Comparison of ENCODE assay signal across 8 cellular contexts in genomic region chr7:155644178-155644970, GRCh38.
A peak's percentile ranks its signal among the peaks of the same experiment; 100 is the strongest.
DNase-seq lines count a peak whose midpoint lies in the region; ATAC-seq and TF ChIP-seq lines count a peak whose summit lies in the region.

RBM33 (plus strand) TSS chr7:155644661; CDS start chr7:155644877, 216 bp downstream.

- peak; percentile 79 for ATAC-seq in HG03175 (IDR thresholded peaks at IDR 0.05; ENCODE audit: unreplicated experiment)

- TF ChIP-seq CTCF in AG09309 (IDR thresholded peaks at IDR 0.05; ENCODE audit: control insufficient read depth, insufficient read depth, low read depth, low read length, missing control alignments), result no peak

- peak; percentile 92 for TF ChIP-seq POLR2A in GM18951 (IDR thresholded peaks at IDR 0.05; ENCODE audit: extremely low read depth, insufficient read depth, insufficient read length)

- DNase-seq in AG09309 (ENCODE audit: low read depth) (peak; percentile 32), NCI-H345 (lab: John Stamatoyannopoulos, UW) (peak; percentile 77), islet precursor cell (peak; percentile 92)
- peak; percentile 61 for DNase-seq in activated CD4-positive, CD25-positive, alpha-beta regulatory T cell treated with anti-CD3 and anti-CD28 coated beads, Interleukin-2, amount 50 U/mL, for 16 hours (ENCODE audit: low read depth, low spot score)
- peak; percentile 82 for DNase-seq in central memory CD4-positive, alpha-beta T cell
- peak; percentile 76 for DNase-seq in stimulated activated CD4-positive, alpha-beta T cell treated with anti-CD3 and anti-CD28 coated beads, Interleukin-12 subunit alpha, Interleukin-12 subunit beta, amount 100 ng/mL, for 4 hours

- in situ Hi-C loops in GM18951 (cut with MboI; ENCODE audit: low sequenced_read_pairs, unreplicated experiment), result no loop called here

- peak within 1 kb of the TSS; percentile 81 for H3K4me3 ChIP-seq in AG09309 (ENCODE audit: control insufficient read depth, low read depth, low read length)

Comparison
In these comparisons a context has a peak if more than half of its experiments do, and no peak if none do; other contexts are left out.
1. Peak in every context shown above with its lines: DNase-seq, ATAC-seq and H3K4me3 ChIP-seq.
2. DNase-seq: peak in every context shown above with its lines; median percentile 92 in islet precursor cell; 82 in central memory CD4-positive, alpha-beta T cell; 77 in NCI-H345; 76 in stimulated activated CD4-positive, alpha-beta T cell treated with anti-CD3 and anti-CD28 coated beads, Interleukin-12 subunit alpha, Interleukin-12 subunit beta, amount 100 ng/mL, for 4 hours; 61 in activated CD4-positive, CD25-positive, alpha-beta regulatory T cell treated with anti-CD3 and anti-CD28 coated beads, Interleukin-2, amount 50 U/mL, for 16 hours; 32 in AG09309.